Comparison of ENCODE assay signal across 7 cellular contexts in the genomic region with DNA sequence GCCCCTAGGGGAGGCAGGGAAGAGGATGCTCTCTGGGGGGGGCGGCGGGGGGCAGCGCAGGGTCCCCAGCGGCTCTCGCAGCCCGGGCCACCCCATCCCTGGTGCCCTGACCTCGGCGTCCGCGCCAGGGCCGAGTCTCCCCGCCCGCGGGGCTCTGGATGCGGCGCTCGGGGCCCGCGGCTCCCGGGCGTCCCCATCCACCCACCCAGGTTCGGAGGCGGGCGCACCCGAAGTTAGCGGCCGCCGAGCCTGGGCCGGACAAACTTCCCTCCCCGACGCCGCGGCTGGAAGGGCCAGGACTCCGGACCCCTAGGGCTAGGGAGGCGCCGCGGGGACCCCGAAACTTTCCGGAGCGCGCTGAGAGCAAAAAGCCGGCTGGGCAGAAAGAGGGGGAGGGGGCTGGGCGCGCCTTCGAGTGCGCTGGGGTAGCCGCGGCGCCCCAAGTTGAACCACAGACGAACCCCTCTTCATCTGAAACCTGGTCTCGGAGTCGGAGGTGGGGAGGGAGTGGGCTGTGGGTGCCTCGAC.
A peak's percentile ranks its signal among the peaks of the same experiment; 100 is the strongest.
DNase-seq lines count a peak whose midpoint lies in the region; ATAC-seq and TF ChIP-seq lines count a peak whose summit lies in the region.

No MANE protein-coding gene starts in this region.

- H3K36me3 ChIP-seq in WERI-Rb-1 (peaks cover 3% of the 10 kb centered on the region; the same call in 1 of the 2 replicates), iPS-15b (ENCODE audit: control insufficient read depth, insufficient read depth, low read length) (no peaks in the 10 kb centered on the region)

- no peaks in the 10 kb centered on the region for H3K9me3 ChIP-seq in WERI-Rb-1 (ENCODE audit: severe bottlenecking)
- H3K9me3 ChIP-seq in iPS-15b (ENCODE audit: control insufficient read depth, insufficient read depth, low read length) = no peaks in the 10 kb centered on the region

- ATAC-seq in stimulated activated naive CD8-positive, alpha-beta T cell treated with anti-CD3 and anti-CD28 coated beads, Interleukin-15, Interleukin-2, amounts not matched to agents 100 U/mL and 50 U/mL, for 24 hours = no peak

- no peak for TF ChIP-seq CTCF in GM13977 (IDR thresholded peaks at IDR 0.05; ENCODE audit: extremely low read depth, insufficient read depth, missing control alignments)
- no peak for TF ChIP-seq CTCF in WERI-Rb-1 (IDR thresholded peaks at IDR 0.05; ENCODE audit: low read depth, low read length)

- peak overlapping the region; percentile 94 for H3K27ac ChIP-seq in WERI-Rb-1

- H3K27me3 ChIP-seq in WERI-Rb-1 (ENCODE audit: insufficient read depth, low read depth, severe bottlenecking) (no peaks in the 10 kb centered on the region), iPS-15b (ENCODE audit: control insufficient read depth, insufficient read depth, low read length) (peaks cover 51% of the 10 kb centered on the region)

- DNase-seq in GM13977 (ENCODE audit: low spot score) (peak; percentile 73), WERI-Rb-1 (peak; percentile 16), NCI-H69 (lab: John Stamatoyannopoulos, UW) (no peak), kidney tubule cell (ENCODE audit: low spot score) (no peak)
- DNase-seq in stimulated activated naive CD8-positive, alpha-beta T cell treated with anti-CD3 and anti-CD28 coated beads, Interleukin-15, Interleukin-2, amounts not matched to agents 100 U/mL and 50 U/mL, for 24 hours = peak; percentile 18
- no peak for DNase-seq in NK-92 treated with Interleukin-12 subunit alpha and Interleukin-12 subunit beta, amount 100 ng/mL, for 24 hours (lab: John Stamatoyannopoulos, UW)

- no peak overlapping the region for H3K9ac ChIP-seq in iPS-15b (ENCODE audit: low read depth, low read length)

- H3K4me3 ChIP-seq in WERI-Rb-1 (ENCODE audit: low read depth, low read length) = peak overlapping the region; percentile 58
- peak overlapping the region; percentile 56 for H3K4me3 ChIP-seq in iPS-15b (ENCODE audit: low read depth, low read length)

- H3K4me1 ChIP-seq in iPS-15b (ENCODE audit: control insufficient read depth, insufficient read depth, low read length) = peaks cover 2% of the 10 kb centered on the region

- in situ Hi-C loops in GM13977 (cut with MboI; ENCODE audit: low pct_unique_long_range_greater_than_20kb, low sequenced_read_pairs, unreplicated experiment) = no loop called here

Comparison
In these comparisons a context has a peak if more than half of its experiments do, and no peak if none do; other contexts are left out.
1. DNase-seq: peak in GM13977 (single experiment), WERI-Rb-1 (single experiment) and stimulated activated naive CD8-positive, alpha-beta T cell treated with anti-CD3 and anti-CD28 coated beads, Interleukin-15, Interleukin-2, amounts not matched to agents 100 U/mL and 50 U/mL, for 24 hours (single experiment); none in NCI-H69 (single experiment), NK-92 treated with Interleukin-12 subunit alpha and Interleukin-12 subunit beta, amount 100 ng/mL, for 24 hours (single experiment) and kidney tubule cell (single experiment).